In the genomic region with DNA sequence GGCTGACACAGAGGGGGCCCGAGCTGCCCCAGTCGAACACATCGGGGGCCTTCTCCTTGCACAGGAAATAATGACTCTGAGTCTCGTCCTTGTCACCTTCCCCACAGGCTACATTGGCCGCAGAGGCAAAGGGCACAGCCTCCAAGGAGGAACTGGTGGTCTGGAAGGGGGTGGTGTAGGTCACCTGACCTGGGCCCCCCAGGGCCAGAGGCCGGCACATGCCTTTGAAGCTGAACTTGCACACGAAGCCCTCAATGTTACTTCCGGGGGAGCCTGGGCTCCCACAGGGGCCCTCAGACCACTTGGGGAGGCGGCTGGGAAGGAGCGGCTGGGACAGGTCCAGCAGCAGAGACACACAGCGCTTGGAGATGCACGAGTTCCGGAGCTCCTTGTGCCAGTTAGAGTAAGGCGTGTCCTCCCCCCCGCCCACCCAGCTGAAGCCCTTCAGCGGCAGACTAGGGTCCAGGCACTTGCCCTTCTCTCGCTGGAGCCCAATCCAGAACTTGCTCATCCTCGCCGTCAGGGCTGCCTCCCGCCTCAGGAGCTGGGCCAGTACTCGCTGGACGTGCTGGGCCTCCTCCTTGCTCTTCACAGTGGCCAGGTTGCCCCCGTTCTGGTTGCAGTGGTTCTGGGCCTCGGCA, we compare ENCODE assay signal across 13 cellular contexts. TPM values are rescaled to one million over a fixed set of nuclear protein-coding genes. Genes with fewer than 3 reads are reported as not detected.
A peak's percentile ranks its signal among the peaks of the same experiment; 100 is the strongest.
DNase-seq lines count a peak whose midpoint lies in the region; ATAC-seq and FAIRE-seq lines count a peak whose summit lies in the region.
"Had no signal": no experiment of that assay in that cellular context is flagged by ENCODE, and none has a peak within 500 bp of the region (broad histone marks: within the 10 kb centered on the region; RNA-seq: fewer than 3 reads in every experiment).

No MANE protein-coding gene starts in this region.

- H3K9me3 Mint-ChIP-seq in stimulated activated effector memory CD8-positive, alpha-beta T cell treated with anti-CD3 and anti-CD28 coated beads, Interleukin-12 subunit alpha, Interleukin-12 subunit beta, amount 100 ng/mL, for 72 hours, result no peaks in the 10 kb centered on the region

- H3K4me1 Mint-ChIP-seq in stimulated activated effector memory CD8-positive, alpha-beta T cell treated with anti-CD3 and anti-CD28 coated beads, Interleukin-12 subunit alpha, Interleukin-12 subunit beta, amount 100 ng/mL, for 72 hours, result peaks cover 22% of the 10 kb centered on the region

- no peak for FAIRE-seq in HTR-8/SVneo (lab: Jason Lieb, UNC)
- FAIRE-seq: frontal cortex had no signal

- H3K27ac Mint-ChIP-seq in stimulated activated effector memory CD8-positive, alpha-beta T cell treated with anti-CD3 and anti-CD28 coated beads, Interleukin-12 subunit alpha, Interleukin-12 subunit beta, amount 100 ng/mL, for 72 hours, result peak overlapping the region; percentile 82

- peak overlapping the region; percentile 58 for H3K4me3 Mint-ChIP-seq in stimulated activated effector memory CD8-positive, alpha-beta T cell treated with anti-CD3 and anti-CD28 coated beads, Interleukin-12 subunit alpha, Interleukin-12 subunit beta, amount 100 ng/mL, for 72 hours

- no peaks in the 10 kb centered on the region for H3K36me3 Mint-ChIP-seq in stimulated activated effector memory CD8-positive, alpha-beta T cell treated with anti-CD3 and anti-CD28 coated beads, Interleukin-12 subunit alpha, Interleukin-12 subunit beta, amount 100 ng/mL, for 72 hours

- ATAC-seq in left ventricle myocardium superior (peak; percentile 5), HG03139 (IDR thresholded peaks at IDR 0.05; ENCODE audit: unreplicated experiment) (no peak)
- no peak for ATAC-seq in stimulated activated effector memory CD8-positive, alpha-beta T cell treated with anti-CD3 and anti-CD28 coated beads, Interleukin-12 subunit alpha, Interleukin-12 subunit beta, amount 100 ng/mL, for 72 hours

- DNase-seq in GDM1 (lab: John Stamatoyannopoulos, UW) (peak; percentile 37), UCSD-AML1 (lab: John Stamatoyannopoulos, UW; ENCODE audit: unreplicated experiment) (peak; percentile 60), left ventricle myocardium superior (peak; percentile 41), DMS53 treated with DMSO at 0.1 percent for 48 hours (lab: John Stamatoyannopoulos, UW; ENCODE audit: unreplicated experiment) (no peak), AG08396 (ENCODE audit: low spot score) (no peak), HTR-8/SVneo (ENCODE audit: insufficient read length, low spot score) (no peak)
- no peak for DNase-seq in stimulated activated effector memory CD8-positive, alpha-beta T cell treated with anti-CD3 and anti-CD28 coated beads, Interleukin-12 subunit alpha, Interleukin-12 subunit beta, amount 100 ng/mL, for 72 hours (ENCODE audit: low spot score in 2 of 2)
- DNase-seq: NCI-H1105 treated with DMSO at 0.1 percent for 48 hours, T1000 had no signal

- intact Hi-C loops in left ventricle myocardium superior (cut with micrococcal nuclease), result no loop called here

RNA-seq across cellular contexts. Expression of a gene that starts 0.6 kb away (rescaled TPM):
- total RNA-seq in left ventricle myocardium superior, result 41.0 TPM

RNA-seq across cellular contexts. Expression of a gene that starts 36.1 kb away (rescaled TPM):
- total RNA-seq in left ventricle myocardium superior, result 13.1 TPM

RNA-seq across cellular contexts. Expression of a gene that starts 50.4 kb away (rescaled TPM):
- total RNA-seq in left ventricle myocardium superior, result not detected
- total RNA-seq: cardiac muscle cell, lung microvascular endothelial cell had no signal

Comparison
In these comparisons a context has a peak if more than half of its experiments do, and no peak if none do; other contexts are left out.
1. DNase-seq: peak in GDM1 (single experiment), UCSD-AML1 (single experiment) and left ventricle myocardium superior (single experiment); none in stimulated activated effector memory CD8-positive, alpha-beta T cell treated with anti-CD3 and anti-CD28 coated beads, Interleukin-12 subunit alpha, Interleukin-12 subunit beta, amount 100 ng/mL, for 72 hours (0 of 2), DMS53 treated with DMSO at 0.1 percent for 48 hours (single experiment), AG08396 (single experiment) and HTR-8/SVneo (single experiment).